In genomic region chr7:30562498-30562897, GRCh38 we compare ENCODE assay signal across 2 cellular contexts.
TF ChIP-seq lines count a peak whose summit lies in the region.

No MANE protein-coding gene starts in this region.

TF ChIP-seq in SK-N-SH, 30 proteins besides CTCF, POLR2A, EP300 and RAD21 (continued from another document):
- TF ChIP-seq REST (IDR thresholded peaks at IDR 0.05; ENCODE audit: low read depth, low read length) (no peak), NRF1 (IDR thresholded peaks at IDR 0.05; ENCODE audit: low read depth, low read length) (no peak), RCOR1 (IDR thresholded peaks at IDR 0.05; ENCODE audit: low read length) (no peak), PBX3 (IDR thresholded peaks at IDR 0.05) (no peak), FOXJ3 (CRISPR knock-in tag; IDR thresholded peaks at IDR 0.05) (no peak), TCF12 (IDR thresholded peaks at IDR 0.05) (no peak), TAF1 (IDR thresholded peaks at IDR 0.05; ENCODE audit: borderline replicate concordance, low read depth, low read length) (no peak), USF1 (IDR thresholded peaks at IDR 0.05; ENCODE audit: borderline replicate concordance, low read depth) (no peak), FOXM1 (IDR thresholded peaks at IDR 0.05; ENCODE audit: low read depth) (no peak), NFIC (IDR thresholded peaks at IDR 0.05; ENCODE audit: borderline replicate concordance) (no peak)
TF ChIP-seq in SK-N-SH: peak in this region for 0.

TF ChIP-seq in SK-N-SH treated with all-trans-retinoic acid at 6 μM for 48 hours, 23 proteins besides CTCF, POLR2A, EP300 and RAD21 (continued from another document):
- TF ChIP-seq PATZ1 (CRISPR knock-in tag; IDR thresholded peaks at IDR 0.05; ENCODE audit: borderline replicate concordance): no peak
- no peak for TF ChIP-seq ISL1 (CRISPR knock-in tag; IDR thresholded peaks at IDR 0.05)
- no peak for TF ChIP-seq CSDC2 (CRISPR knock-in tag; IDR thresholded peaks at IDR 0.05)
- TF ChIP-seq GLIS3 (CRISPR knock-in tag; IDR thresholded peaks at IDR 0.05): no peak
- TF ChIP-seq CSRNP3 (CRISPR knock-in tag; IDR thresholded peaks at IDR 0.05): no peak
- TF ChIP-seq ARNTL (CRISPR knock-in tag; IDR thresholded peaks at IDR 0.05; ENCODE audit: borderline replicate concordance, low read depth): no peak
- no peak for TF ChIP-seq TSHZ2 (CRISPR knock-in tag; IDR thresholded peaks at IDR 0.05)
TF ChIP-seq in SK-N-SH treated with all-trans-retinoic acid at 6 μM for 48 hours: peak in this region for 0.
